Comparison of ENCODE assay signal across 1 cellular context in genomic region chr21:38299651-38300050, GRCh38.
TF ChIP-seq lines count a peak whose summit lies in the region.

No MANE protein-coding gene starts in this region.

TF ChIP-seq in IMR-90, 13 proteins besides CTCF, POLR2A, EP300 and RAD21:
- no peak for TF ChIP-seq BHLHE40 (IDR thresholded peaks at IDR 0.05; ENCODE audit: low read depth, low read length)
- no peak for TF ChIP-seq FOS (IDR thresholded peaks at IDR 0.05; ENCODE audit: low read depth, low read length)
- TF ChIP-seq RFX5 (IDR thresholded peaks at IDR 0.05; ENCODE audit: low read depth, low read length), result no peak
- TF ChIP-seq NFE2L2 (IDR thresholded peaks at IDR 0.05; ENCODE audit: low read depth, low read length), result no peak
- TF ChIP-seq ELK1 (IDR thresholded peaks at IDR 0.05; ENCODE audit: borderline replicate concordance, low read depth, low read length), result no peak
